In the genomic region with DNA sequence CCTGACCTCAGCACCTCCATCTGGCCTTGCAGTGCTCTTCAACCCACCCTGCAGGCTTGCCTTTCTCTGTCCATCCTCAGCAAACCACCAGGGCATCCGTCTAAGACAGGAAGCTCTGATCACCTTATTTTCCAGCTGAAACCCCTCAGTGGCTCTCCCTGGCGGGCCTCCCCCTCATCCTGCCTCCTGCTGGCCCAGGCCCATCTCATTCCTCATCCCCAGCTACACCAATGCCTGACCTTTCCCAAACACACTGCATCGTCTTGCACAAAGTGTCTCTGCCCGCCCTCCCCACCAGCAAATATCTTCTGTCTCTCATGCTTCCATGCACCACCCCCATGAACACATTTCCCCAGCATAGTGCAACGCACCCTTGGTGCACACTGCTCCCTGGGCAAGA, we compare ENCODE assay signal across 19 cellular contexts.
A peak's percentile ranks its signal among the peaks of the same experiment; 100 is the strongest.
DNase-seq lines count a peak whose midpoint lies in the region; ATAC-seq, FAIRE-seq and TF ChIP-seq lines count a peak whose summit lies in the region.
"Had no signal": no experiment of that assay in that cellular context is flagged by ENCODE, and none has a peak within 500 bp of the region (broad histone marks: within the 10 kb centered on the region; RNA-seq: fewer than 3 reads in every experiment).

No MANE protein-coding gene starts in this region.

- no peak overlapping the region for H2AK9ac ChIP-seq in IMR-90 (replicated peaks; ENCODE audit: low read depth, low read length, poor library complexity)

- H3K4me2 ChIP-seq in IMR-90 (ENCODE audit: low read depth, low read length) (no peak overlapping the region), neuronal stem cell (ENCODE audit: insufficient read depth, low read length, poor library complexity, severe bottlenecking) (no peak overlapping the region)
- H3K4me2 ChIP-seq: A549, PC-9 had no signal

- H3K4me1 ChIP-seq in IMR-90 (ENCODE audit: control insufficient read depth, insufficient read depth, low read length) (peaks cover 25% of the 10 kb centered on the region), neuronal stem cell (ENCODE audit: control insufficient read depth in 2 of 2, insufficient read depth in 1 of 2, low read depth in 1 of 2, low read length in 2 of 2) (peaks cover 28 to 37% of the 10 kb centered on the region in 2 donors), kidney (ENCODE audit: control insufficient read depth in 1 of 2, insufficient read depth in 1 of 2, low read depth in 1 of 2, low read length in 2 of 2) (peaks cover 37 to 50% of the 10 kb centered on the region in 2 donors)

- TF ChIP-seq POLR2A in IMR-90 (IDR thresholded peaks at IDR 0.05; ENCODE audit: low read depth, low read length): no peak

- no peaks in the 10 kb centered on the region for H3K27me3 Mint-ChIP-seq in activated CD8-positive, alpha-beta T cell treated with anti-CD3 and anti-CD28 coated beads, Interleukin-2, amount 10 ng/mL, durations not matched to agents 7 days and 5 days (ENCODE audit: low read depth)
- H3K27me3 Mint-ChIP-seq in activated CD8-positive, alpha-beta T cell treated with anti-CD3 and anti-CD28 coated beads for 36 hours: no peaks in the 10 kb centered on the region

- no peak overlapping the region for H2BK12ac ChIP-seq in neuronal stem cell (ENCODE audit: low read length)

- intact Hi-C loops in activated CD8-positive, alpha-beta T cell treated with anti-CD3 and anti-CD28 coated beads for 36 hours (cut with micrococcal nuclease): no loop called here
- intact Hi-C loops in IMR-90 (cut with micrococcal nuclease) (loop anchor here (2.0 kb wide), 1 partner anchor 159 kb away; no protein-coding TSS in a partner anchor), kidney (cut with DNase I) (no loop called here)

- TF ChIP-seq CTCF in activated CD8-positive, alpha-beta T cell treated with anti-CD3 and anti-CD28 coated beads for 36 hours (IDR thresholded peaks at IDR 0.05): no peak
- no peak for TF ChIP-seq CTCF in IMR-90 (conservative IDR thresholded peaks at IDR 0.05; ENCODE audit: low read depth, low read length)
- TF ChIP-seq CTCF in kidney (IDR thresholded peaks at IDR 0.05; ENCODE audit: borderline replicate concordance, extremely low read depth, insufficient read depth): no peak

- H3K9me1 ChIP-seq in IMR-90 (ENCODE audit: insufficient read depth, low read length): peaks cover 18% of the 10 kb centered on the region

- H3K14ac ChIP-seq in IMR-90 (replicated peaks; ENCODE audit: low read depth, low read length) (no peak overlapping the region), neuronal stem cell (ENCODE audit: low read length) (no peak overlapping the region)

- H3K4me1 Mint-ChIP-seq in activated CD8-positive, alpha-beta T cell treated with anti-CD3 and anti-CD28 coated beads, Interleukin-2, amount 10 ng/mL, durations not matched to agents 7 days and 5 days (ENCODE audit: low read depth): peaks cover 58% of the 10 kb centered on the region
- peaks cover 44% of the 10 kb centered on the region for H3K4me1 Mint-ChIP-seq in activated CD8-positive, alpha-beta T cell treated with anti-CD3 and anti-CD28 coated beads for 36 hours (ENCODE audit: low read depth)

- H2AFZ ChIP-seq in IMR-90 (replicated peaks; ENCODE audit: low read length, poor library complexity): peak overlapping the region; percentile 34
- no peak overlapping the region for H2AFZ ChIP-seq in neuronal stem cell (ENCODE audit: low read length)
- H2AFZ ChIP-seq: PC-9 had no signal

- CTCF ChIA-PET in activated CD8-positive, alpha-beta T cell treated with anti-CD3 and anti-CD28 coated beads, Interleukin-2, amount 10 ng/mL, durations not matched to agents 7 days and 5 days (lab: Charles Lee): interaction anchor here (0.7 to 1.5 kb wide), 3 partner anchors 8 to 99 kb away, joined by 3 to 6 read pairs (median 4); no protein-coding TSS in a partner anchor
- CTCF ChIA-PET in activated CD8-positive, alpha-beta T cell treated with anti-CD3 and anti-CD28 coated beads for 36 hours (lab: Charles Lee): interaction anchor here (1.4 kb wide), 1 partner anchor 8 kb away, joined by 4 read pairs; no protein-coding TSS in a partner anchor
- CTCF ChIA-PET in IMR-90 (lab: Yijun Ruan, JAX): no interaction called here

- H3K36me3 ChIP-seq in IMR-90 (ENCODE audit: control insufficient read depth, insufficient read depth, low read length) (no peaks in the 10 kb centered on the region), neuronal stem cell (replicated peaks in 1 of 2; ENCODE audit: control insufficient read depth in 2 of 2, insufficient read depth in 2 of 2, low read length in 2 of 2) (no peaks in the 10 kb centered on the region), kidney (ENCODE audit: control insufficient read depth in 1 of 2, insufficient read depth in 2 of 2, low read length in 2 of 2) (no peaks in the 10 kb centered on the region)

- FAIRE-seq in kidney (lab: Jason Lieb, UNC): no peak
- FAIRE-seq: A549, HepG2 had no signal

- H3K79me1 ChIP-seq in IMR-90 (ENCODE audit: low read depth in 1 of 2, low read length in 2 of 2) (no peaks in the 10 kb centered on the region), neuronal stem cell (ENCODE audit: low read depth, low read length) (no peaks in the 10 kb centered on the region)

- H3K18ac ChIP-seq in IMR-90 (ENCODE audit: low read depth, low read length) (no peak overlapping the region; the same call in 1 of the 2 replicates), neuronal stem cell (ENCODE audit: low read length) (peak overlapping the region; percentile 24)

- no peaks in the 10 kb centered on the region for H4K20me1 ChIP-seq in IMR-90 (ENCODE audit: insufficient read depth, low read length)

- H3K27ac Mint-ChIP-seq in activated CD8-positive, alpha-beta T cell treated with anti-CD3 and anti-CD28 coated beads, Interleukin-2, amount 10 ng/mL, durations not matched to agents 7 days and 5 days: peak overlapping the region; percentile 26
- no peak overlapping the region for H3K27ac Mint-ChIP-seq in activated CD8-positive, alpha-beta T cell treated with anti-CD3 and anti-CD28 coated beads for 36 hours

- H3K36me3 Mint-ChIP-seq in activated CD8-positive, alpha-beta T cell treated with anti-CD3 and anti-CD28 coated beads, Interleukin-2, amount 10 ng/mL, durations not matched to agents 7 days and 5 days (ENCODE audit: low read depth): no peaks in the 10 kb centered on the region
- H3K36me3 Mint-ChIP-seq in activated CD8-positive, alpha-beta T cell treated with anti-CD3 and anti-CD28 coated beads for 36 hours (ENCODE audit: low read depth): no peaks in the 10 kb centered on the region

- no peak overlapping the region for H3K4me3 ChIP-seq in IMR-90 (ENCODE audit: insufficient read depth, low read depth, low read length)
- H3K4me3 ChIP-seq in neuronal stem cell (ENCODE audit: low read length in 2 of 2): no peak overlapping the region
- H3K4me3 ChIP-seq in kidney (ENCODE audit: low read length in 2 of 2): no peak overlapping the region
- H3K4me3 ChIP-seq: A549, PC-9 had no signal

- in situ Hi-C loops in IMR-90 (cut with MboI; ENCODE audit: low sequenced_read_pairs): no loop called here

- no peak for ATAC-seq in activated CD8-positive, alpha-beta T cell treated with anti-CD3 and anti-CD28 coated beads, Interleukin-2, amount 10 ng/mL, durations not matched to agents 7 days and 5 days
- no peak for ATAC-seq in activated CD8-positive, alpha-beta T cell treated with anti-CD3 and anti-CD28 coated beads for 36 hours
- no peak for ATAC-seq in IMR-90 (ENCODE audit: low read depth)
- ATAC-seq: A549, HepG2 had no signal

- H2BK120ac ChIP-seq in IMR-90 (ENCODE audit: low read depth, low read length) (peak overlapping the region; percentile 42; the same call in 1 of the 2 replicates), neuronal stem cell (ENCODE audit: low read depth, low read length) (no peak overlapping the region)

- no peak overlapping the region for H4K5ac ChIP-seq in IMR-90 (ENCODE audit: low read depth, low read length)

- H3K9ac ChIP-seq in IMR-90 (ENCODE audit: low read depth, low read length) (no peak overlapping the region), neuronal stem cell (ENCODE audit: low read depth, low read length, poor library complexity) (no peak overlapping the region), kidney (ENCODE audit: low read length in 2 of 2) (no peak overlapping the region)

- H2BK20ac ChIP-seq in IMR-90 (ENCODE audit: low read depth, low read length): no peak overlapping the region

- peak overlapping the region; percentile 16; the same call in 1 of the 3 replicates for H2BK15ac ChIP-seq in IMR-90 (ENCODE audit: low read depth, low read length)
- no peak overlapping the region for H2BK15ac ChIP-seq in neuronal stem cell (ENCODE audit: low read length)

- no peak overlapping the region for H3K56ac ChIP-seq in IMR-90 (ENCODE audit: extremely low read depth, insufficient read depth, low read length)

- 76% methylated on average over 3 of the region's 5 CpGs; no CpG with 5 or more reads in 1 of the 2 experiments for WGBS in IMR-90 (ENCODE audit: extremely low coverage in 2 of 2, insufficient read length in 1 of 2), 2 experiments
- WGBS in neuronal stem cell (ENCODE audit: extremely low coverage in 2 of 2, insufficient read length in 2 of 2, insufficient replicate concordance in 1 of 2), 2 donors: no CpG with 5 or more reads among the region's 5 CpGs

- TF ChIP-seq RAD21 in IMR-90 (IDR thresholded peaks at IDR 0.05; ENCODE audit: low read length): no peak

- H3K23ac ChIP-seq in IMR-90 (ENCODE audit: low read depth, low read length) (no peak overlapping the region), neuronal stem cell (ENCODE audit: low read depth, low read length, poor library complexity) (no peak overlapping the region)

- H4K8ac ChIP-seq in IMR-90 (ENCODE audit: low read depth in 2 of 2, low read length in 2 of 2) (no peak overlapping the region), neuronal stem cell (ENCODE audit: low read depth, low read length) (no peak overlapping the region)

- H2AK5ac ChIP-seq in IMR-90 (ENCODE audit: low read depth, low read length): peak overlapping the region; percentile 56; the same call in 1 of the 2 replicates
- no peak overlapping the region for H2AK5ac ChIP-seq in neuronal stem cell (ENCODE audit: low read depth, low read length)

- POLR2A ChIA-PET in activated CD8-positive, alpha-beta T cell treated with anti-CD3 and anti-CD28 coated beads, Interleukin-2, amount 10 ng/mL, durations not matched to agents 7 days and 5 days (lab: Charles Lee): no interaction called here
- POLR2A ChIA-PET in activated CD8-positive, alpha-beta T cell treated with anti-CD3 and anti-CD28 coated beads for 36 hours (lab: Charles Lee): interaction anchor here (0.7 kb wide), 1 partner anchor 88 kb away, joined by 4 read pairs; no protein-coding TSS in a partner anchor
- POLR2A ChIA-PET in IMR-90 (lab: Charles Lee; ENCODE audit: unreplicated experiment): no interaction called here

- H3K27me3 ChIP-seq in IMR-90 (ENCODE audit: control insufficient read depth, insufficient read depth, low read length): no peaks in the 10 kb centered on the region
- H3K27me3 ChIP-seq in neuronal stem cell (ENCODE audit: control insufficient read depth in 3 of 3, insufficient read depth in 3 of 3, low read depth in 1 of 3, low read length in 3 of 3): no peaks in the 10 kb centered on the region

- no peak overlapping the region for H4K91ac ChIP-seq in IMR-90 (ENCODE audit: insufficient read depth, low read depth, low read length)
- no peak overlapping the region for H4K91ac ChIP-seq in neuronal stem cell (ENCODE audit: low read depth, low read length, poor library complexity)

- no peak for DNase-seq in activated CD8-positive, alpha-beta T cell treated with anti-CD3 and anti-CD28 coated beads, Interleukin-2, amount 10 ng/mL, durations not matched to agents 7 days and 5 days
- DNase-seq in activated CD8-positive, alpha-beta T cell treated with anti-CD3 and anti-CD28 coated beads for 36 hours: no peak
- DNase-seq in IMR-90: no peak
- peak; percentile 12 for DNase-seq in ecto neural progenitor cell (ENCODE audit: low spot score)
- no peak for DNase-seq in neuronal stem cell (ENCODE audit: low spot score)
- no peak for DNase-seq in stimulated activated CD4-positive, alpha-beta T cell treated with anti-CD3 and anti-CD28 coated beads, Interleukin-1b, Interleukin-23, amount 100 ng/mL, for 48 hours
- no peak for DNase-seq in midbrain (lab: John Stamatoyannopoulos, UW)
- DNase-seq in kidney: no peak
- DNase-seq: DMS53, HFFc6, MM.1S, NCI-H1105, NCI-H1694 treated with DMSO at 0.1 percent for 48 hours, NCI-H345, NCI-H526 treated with DMSO at 0.1 percent for 48 hours, PC-9 had no signal

- no peak overlapping the region for H3K27ac ChIP-seq in IMR-90 (ENCODE audit: insufficient read depth, low read length)
- H3K27ac ChIP-seq in neuronal stem cell (replicated peaks; ENCODE audit: low read length): no peak overlapping the region
- H3K27ac ChIP-seq in kidney (ENCODE audit: low read depth in 2 of 2, low read length in 2 of 2): no peak overlapping the region
- H3K27ac ChIP-seq: PC-9 had no signal

- H3K9me3 ChIP-seq in IMR-90 (ENCODE audit: control insufficient read depth, insufficient read depth, low read length) (no peaks in the 10 kb centered on the region), neuronal stem cell (replicated peaks in 1 of 2; ENCODE audit: control insufficient read depth in 2 of 2, insufficient read depth in 1 of 2, low read depth in 1 of 2, low read length in 2 of 2) (peaks cover 0 to 7% of the 10 kb centered on the region in 2 donors), kidney (ENCODE audit: control insufficient read depth in 1 of 2, low read length in 2 of 2) (no peaks in the 10 kb centered on the region)
- H3K9me3 ChIP-seq: A549 had no signal

- no TSS peak for BruUV-seq in IMR-90 (replicated peaks; lab: Mats Ljungman, UMichigan)

- dilution Hi-C loops in IMR-90 (cut with HindIII; ENCODE audit: low sequenced_read_pairs, unreplicated experiment): no loop called here

- no peak overlapping the region for H3K4me3 Mint-ChIP-seq in activated CD8-positive, alpha-beta T cell treated with anti-CD3 and anti-CD28 coated beads, Interleukin-2, amount 10 ng/mL, durations not matched to agents 7 days and 5 days
- H3K4me3 Mint-ChIP-seq in activated CD8-positive, alpha-beta T cell treated with anti-CD3 and anti-CD28 coated beads for 36 hours: no peak overlapping the region
- H3K4me3 Mint-ChIP-seq: CD14-positive monocyte, HFFc6 had no signal

- H2BK5ac ChIP-seq in IMR-90 (ENCODE audit: low read depth, low read length, poor library complexity, severe bottlenecking) (no peak overlapping the region), neuronal stem cell (ENCODE audit: low read length) (no peak overlapping the region)

- H3K9me3 Mint-ChIP-seq in activated CD8-positive, alpha-beta T cell treated with anti-CD3 and anti-CD28 coated beads, Interleukin-2, amount 10 ng/mL, durations not matched to agents 7 days and 5 days (ENCODE audit: insufficient read depth): no peaks in the 10 kb centered on the region
- peaks cover 1% of the 10 kb centered on the region for H3K9me3 Mint-ChIP-seq in activated CD8-positive, alpha-beta T cell treated with anti-CD3 and anti-CD28 coated beads for 36 hours
- H3K9me3 Mint-ChIP-seq: HFFc6 had no signal

- H3K4ac ChIP-seq in IMR-90 (ENCODE audit: low read depth, low read length): peak overlapping the region; percentile 38
- H3K4ac ChIP-seq in neuronal stem cell (ENCODE audit: low read length): no peak overlapping the region
